In the genomic region with DNA sequence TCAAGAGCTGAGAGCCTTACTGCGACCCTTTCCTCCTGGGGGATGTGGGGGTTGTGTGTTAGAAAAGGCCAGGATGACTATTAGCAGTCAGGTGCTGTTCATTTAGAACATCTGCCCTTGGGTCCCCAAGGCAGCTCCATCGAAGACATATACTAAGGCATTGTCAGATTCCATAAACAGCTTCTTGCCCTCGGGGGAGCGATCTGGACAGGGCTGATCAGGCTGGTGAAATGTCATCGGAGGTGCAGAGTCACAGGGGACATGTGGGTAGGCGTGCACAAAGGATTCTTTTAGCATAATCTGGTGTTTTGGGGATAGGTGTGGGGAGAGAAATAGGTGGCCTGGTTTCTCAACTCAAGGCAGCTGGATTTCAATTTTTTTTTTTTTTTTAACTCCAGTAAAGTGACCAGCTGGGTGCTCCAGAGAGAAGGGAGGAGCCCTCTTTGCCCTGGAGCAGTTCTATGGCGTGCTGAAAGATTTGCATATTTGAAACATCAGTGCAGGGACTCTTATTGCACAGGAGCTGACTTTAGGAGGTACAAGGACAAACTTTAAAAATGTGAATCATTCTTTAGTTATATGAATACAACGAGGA, we compare ENCODE assay signal across 15 cellular contexts.
DNase-seq lines count a peak whose midpoint lies in the region; ATAC-seq and TF ChIP-seq lines count a peak whose summit lies in the region.
"Had no signal": no experiment of that assay in that cellular context is flagged by ENCODE, and none has a peak within 500 bp of the region (broad histone marks: within the 10 kb centered on the region; RNA-seq: fewer than 3 reads in every experiment).

No MANE protein-coding gene starts in this region.

- no peaks in the 10 kb centered on the region for H3K9me3 ChIP-seq in heart left ventricle
- H3K9me3 ChIP-seq: MG63 had no signal

- peaks cover 0 to 26% (median 11%) of the 10 kb centered on the region in 12 donors for H3K4me1 ChIP-seq in heart left ventricle

- DNase-seq in ELF-1 (ENCODE audit: low read depth, low spot score) (peak; percentile 5), NCI-H526 (lab: John Stamatoyannopoulos, UW) (peak; percentile 82 to 89), heart left ventricle (no peak), renal cortical epithelial cell (ENCODE audit: low read depth) (peak; percentile 44), immature natural killer cell (no peak)
- no peak for DNase-seq in activated naive CD8-positive, alpha-beta T cell treated with anti-CD3 and anti-CD28 coated beads for 36 hours
- no peak for DNase-seq in activated CD4-positive, alpha-beta T cell treated with anti-CD3 and anti-CD28 coated beads for 48 hours
- DNase-seq: activated effector memory CD4-positive, alpha-beta T cell treated with anti-CD3 and anti-CD28 coated beads, Interleukin-2, amount 50 U/mL, for 16 hours; CD4-positive, CD25-positive, alpha-beta regulatory T cell; MG63; NCI-H1930; stimulated activated naive CD4-positive, alpha-beta T cell; T-helper 9 cell had no signal

- no peaks in the 10 kb centered on the region for H3K36me3 Mint-ChIP-seq in activated naive CD8-positive, alpha-beta T cell treated with anti-CD3 and anti-CD28 coated beads for 36 hours
- no peaks in the 10 kb centered on the region for H3K36me3 Mint-ChIP-seq in immature natural killer cell
- H3K36me3 Mint-ChIP-seq: CD4-positive, CD25-positive, alpha-beta regulatory T cell had no signal

- intact Hi-C loops in heart left ventricle (cut with DNase I): loop anchor here in 3 of 10 donors (2.0 to 10.0 kb wide), 3 partner anchors 16 to 638 kb away; a partner anchor contains a TSS

- ATAC-seq in heart left ventricle: no peak
- no peak for ATAC-seq in HG02970 (IDR thresholded peaks at IDR 0.05; ENCODE audit: low FRiP score, unreplicated experiment)

- H3K9me3 Mint-ChIP-seq in activated naive CD8-positive, alpha-beta T cell treated with anti-CD3 and anti-CD28 coated beads for 36 hours: no peaks in the 10 kb centered on the region
- peaks cover 0 to 4% (median 0%) of the 10 kb centered on the region in 6 donors for H3K9me3 Mint-ChIP-seq in immature natural killer cell
- H3K9me3 Mint-ChIP-seq: central memory CD8-positive, alpha-beta T cell had no signal

- H3K4me3 ChIP-seq in heart left ventricle: no peak overlapping the region
- H3K4me3 ChIP-seq: MG63 had no signal

- TF ChIP-seq CTCF in heart left ventricle (IDR thresholded peaks at IDR 0.05): no peak

- H3K27me3 ChIP-seq in heart left ventricle: no peaks in the 10 kb centered on the region
- H3K27me3 ChIP-seq: MG63 had no signal

- no peak overlapping the region for H3K4me3 Mint-ChIP-seq in activated naive CD8-positive, alpha-beta T cell treated with anti-CD3 and anti-CD28 coated beads for 36 hours
- H3K4me3 Mint-ChIP-seq in immature natural killer cell: no peak overlapping the region
- H3K4me3 Mint-ChIP-seq: CD4-positive, CD25-positive, alpha-beta regulatory T cell; central memory CD8-positive, alpha-beta T cell had no signal

- H3K27me3 Mint-ChIP-seq in activated naive CD8-positive, alpha-beta T cell treated with anti-CD3 and anti-CD28 coated beads for 36 hours: peaks cover 7% of the 10 kb centered on the region
- H3K27me3 Mint-ChIP-seq in immature natural killer cell (ENCODE audit: low read depth in 3 of 3): peaks cover 4 to 16% (median 4%) of the 10 kb centered on the region in 3 donors

- H3K4me1 Mint-ChIP-seq in activated naive CD8-positive, alpha-beta T cell treated with anti-CD3 and anti-CD28 coated beads for 36 hours: no peaks in the 10 kb centered on the region
- no peaks in the 10 kb centered on the region for H3K4me1 Mint-ChIP-seq in immature natural killer cell
- H3K4me1 Mint-ChIP-seq: CD4-positive, CD25-positive, alpha-beta regulatory T cell; central memory CD8-positive, alpha-beta T cell had no signal

- no peaks in the 10 kb centered on the region for H3K36me3 ChIP-seq in heart left ventricle
- H3K36me3 ChIP-seq: MG63 had no signal

- WGBS in heart left ventricle, 4 donors: 62 to 71% (median 66%) methylated on average over 6 to 8 of the region's 8 CpGs

- H3K27ac ChIP-seq in heart left ventricle: peak overlapping the region; percentile 66 to 97 (median 91)

- H3K27ac Mint-ChIP-seq in activated naive CD8-positive, alpha-beta T cell treated with anti-CD3 and anti-CD28 coated beads for 36 hours: no peak overlapping the region
- no peak overlapping the region for H3K27ac Mint-ChIP-seq in immature natural killer cell
- H3K27ac Mint-ChIP-seq: CD4-positive, CD25-positive, alpha-beta regulatory T cell had no signal

- no peak for TF ChIP-seq POLR2A in heart left ventricle (IDR thresholded peaks at IDR 0.05)

Comparison
In these comparisons a context has a peak if more than half of its experiments do, and no peak if none do; other contexts are left out.
1. DNase-seq: peak in ELF-1 (single experiment), NCI-H526 (2 of 2) and renal cortical epithelial cell (single experiment); none in heart left ventricle (0 of 5), activated naive CD8-positive, alpha-beta T cell treated with anti-CD3 and anti-CD28 coated beads for 36 hours (single experiment), activated CD4-positive, alpha-beta T cell treated with anti-CD3 and anti-CD28 coated beads for 48 hours (single experiment) and immature natural killer cell (0 of 3).